In the genomic region with DNA sequence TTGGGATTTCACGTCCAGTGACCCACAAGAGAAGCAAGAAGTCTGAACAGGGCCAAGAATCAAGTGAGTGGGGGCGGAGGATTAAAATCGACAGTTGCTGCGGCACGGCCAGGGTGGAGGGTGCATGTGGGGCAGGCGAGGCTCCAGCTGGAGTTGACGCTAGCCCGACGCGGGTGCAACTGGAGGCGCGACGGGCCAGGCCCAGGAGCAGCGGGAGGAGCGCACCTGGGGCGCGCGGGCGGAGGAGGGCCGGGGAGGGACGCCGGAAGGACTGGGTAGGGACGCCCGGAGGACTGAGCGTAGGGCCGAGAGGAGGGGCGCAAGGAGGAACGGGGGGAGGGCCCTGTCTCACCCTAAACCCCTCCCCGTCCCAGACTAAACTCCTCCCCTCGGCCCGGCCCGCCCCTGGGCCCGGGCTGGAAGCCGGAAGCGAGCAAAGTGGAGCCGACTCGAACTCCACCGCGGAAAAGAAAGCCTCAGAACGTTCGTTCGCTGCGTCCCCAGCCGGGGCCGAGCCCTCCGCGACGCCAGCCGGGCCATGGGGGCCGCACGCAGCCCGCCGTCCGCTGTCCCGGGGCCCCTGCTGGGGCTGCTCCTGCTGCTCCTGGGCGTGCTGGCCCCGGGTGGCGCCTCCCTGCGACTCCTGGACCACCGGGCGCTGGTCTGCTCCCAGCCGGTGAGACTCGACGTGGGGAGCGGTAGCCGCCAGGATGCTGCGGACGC, we compare ENCODE assay signal across 8 cellular contexts. TPM values are rescaled to one million over a fixed set of nuclear protein-coding genes. Genes with fewer than 3 reads are reported as not detected.
DNase-seq lines count a peak whose midpoint lies in the region; ATAC-seq and TF ChIP-seq lines count a peak whose summit lies in the region.

TSS of gene IL17RA (plus strand) at position 447 of the 723 bp plus-strand sequence. CDS start at position 539, 92 bp downstream.

- H3K4me1 ChIP-seq in fibroblast of lung (ENCODE audit: control insufficient read depth, extremely low read depth, insufficient read depth, low read length): peaks cover 3% of the 10 kb centered on the region

- H3K4me2 ChIP-seq in fibroblast of lung (ENCODE audit: extremely low read depth, insufficient read depth, low read length): peak within 1 kb of the TSS; percentile 75

- H2AFZ ChIP-seq in fibroblast of lung (ENCODE audit: low read length): peak within 1 kb of the TSS; percentile 54

- no peaks in the 10 kb centered on the region for H3K9me3 Mint-ChIP-seq in activated T-helper 1 cell treated with anti-CD3 and anti-CD28 coated beads, Interleukin-12 subunit alpha, Interleukin-12 subunit beta, Interleukin-2, Interleukin-4 antibody, amounts not matched to agents 30 ng/mL and 10 ng/mL and 1 ng/mL, durations not matched to agents 14 hours and 24 hours and 36 hours
- H3K9me3 Mint-ChIP-seq in naive B cell: no peaks in the 10 kb centered on the region
- no peaks in the 10 kb centered on the region for H3K9me3 Mint-ChIP-seq in stimulated activated effector memory CD8-positive, alpha-beta T cell treated with anti-CD3 and anti-CD28 coated beads, Interleukin-12 subunit alpha, Interleukin-12 subunit beta, amount 100 ng/mL, for 72 hours

- no peaks in the 10 kb centered on the region for H3K36me3 ChIP-seq in fibroblast of lung (ENCODE audit: control insufficient read depth, insufficient read depth, low read length)

- no peaks in the 10 kb centered on the region for H4K20me1 ChIP-seq in fibroblast of lung (ENCODE audit: control insufficient read depth, extremely low read depth, insufficient read depth, low read length)

- peak within 1 kb of the TSS; percentile 67 for H3K27ac ChIP-seq in fibroblast of lung (ENCODE audit: insufficient read depth, low read length)

- peak within 1 kb of the TSS; percentile 73 for H3K4me3 ChIP-seq in Jurkat, Clone E6-1 (ENCODE audit: low read length)
- peak within 1 kb of the TSS; percentile 56 to 89 (median 68) for H3K4me3 ChIP-seq in fibroblast of lung (replicated peaks in 1 of 4; ENCODE audit: control extremely low read depth in 1 of 4, insufficient read depth in 1 of 4, low read depth in 3 of 4, low read length in 4 of 4)

- peaks cover 47% of the 10 kb centered on the region for H3K4me1 Mint-ChIP-seq in activated T-helper 1 cell treated with anti-CD3 and anti-CD28 coated beads, Interleukin-12 subunit alpha, Interleukin-12 subunit beta, Interleukin-2, Interleukin-4 antibody, amounts not matched to agents 30 ng/mL and 10 ng/mL and 1 ng/mL, durations not matched to agents 14 hours and 24 hours and 36 hours (ENCODE audit: low read depth)
- H3K4me1 Mint-ChIP-seq in naive B cell: peaks cover 35 to 38% (median 38%) of the 10 kb centered on the region in 3 donors
- H3K4me1 Mint-ChIP-seq in stimulated activated effector memory CD8-positive, alpha-beta T cell treated with anti-CD3 and anti-CD28 coated beads, Interleukin-12 subunit alpha, Interleukin-12 subunit beta, amount 100 ng/mL, for 72 hours: peaks cover 50% of the 10 kb centered on the region

- H3K9ac ChIP-seq in fibroblast of lung (ENCODE audit: insufficient read depth, low read length): peak within 1 kb of the TSS; percentile 79

- H3K36me3 Mint-ChIP-seq in activated T-helper 1 cell treated with anti-CD3 and anti-CD28 coated beads, Interleukin-12 subunit alpha, Interleukin-12 subunit beta, Interleukin-2, Interleukin-4 antibody, amounts not matched to agents 30 ng/mL and 10 ng/mL and 1 ng/mL, durations not matched to agents 14 hours and 24 hours and 36 hours (ENCODE audit: low read depth): peaks cover 11% of the 10 kb centered on the region
- no peaks in the 10 kb centered on the region for H3K36me3 Mint-ChIP-seq in naive B cell
- peaks cover 8% of the 10 kb centered on the region for H3K36me3 Mint-ChIP-seq in stimulated activated effector memory CD8-positive, alpha-beta T cell treated with anti-CD3 and anti-CD28 coated beads, Interleukin-12 subunit alpha, Interleukin-12 subunit beta, amount 100 ng/mL, for 72 hours

- no peaks in the 10 kb centered on the region for H3K9me3 ChIP-seq in fibroblast of lung (ENCODE audit: control insufficient read depth, insufficient read depth, low read depth, low read length)

- intact Hi-C loops in activated T-helper 1 cell treated with anti-CD3 and anti-CD28 coated beads, Interleukin-12 subunit alpha, Interleukin-12 subunit beta, Interleukin-2, Interleukin-4 antibody, amounts not matched to agents 30 ng/mL and 10 ng/mL and 1 ng/mL, durations not matched to agents 14 hours and 24 hours and 36 hours (cut with micrococcal nuclease): loop anchor here (1.0 to 5.0 kb wide), 7 partner anchors 9 to 688 kb away; partner anchors contain the start of genes ATP6V1E1, BID and HDHD5

- H3K27me3 ChIP-seq in fibroblast of lung (ENCODE audit: control insufficient read depth, insufficient read depth, low read length): no peaks in the 10 kb centered on the region

- H3K79me2 ChIP-seq in fibroblast of lung (ENCODE audit: control insufficient read depth, insufficient read depth, low read length): peaks cover 12% of the 10 kb centered on the region

- TF ChIP-seq CTCF in fibroblast of lung (conservative IDR thresholded peaks at IDR 0.05 in 1 of 2, IDR thresholded peaks at IDR 0.05 in 1 of 2; ENCODE audit: low read depth in 1 of 2, low read length in 2 of 2): no peak

- peak within 1 kb of the TSS; percentile 92 for H3K27ac Mint-ChIP-seq in activated T-helper 1 cell treated with anti-CD3 and anti-CD28 coated beads, Interleukin-12 subunit alpha, Interleukin-12 subunit beta, Interleukin-2, Interleukin-4 antibody, amounts not matched to agents 30 ng/mL and 10 ng/mL and 1 ng/mL, durations not matched to agents 14 hours and 24 hours and 36 hours
- peak within 1 kb of the TSS in 5 of 6 donors; percentile 74 to 92 (median 86) for H3K27ac Mint-ChIP-seq in naive B cell
- H3K27ac Mint-ChIP-seq in stimulated activated effector memory CD8-positive, alpha-beta T cell treated with anti-CD3 and anti-CD28 coated beads, Interleukin-12 subunit alpha, Interleukin-12 subunit beta, amount 100 ng/mL, for 72 hours: peak within 1 kb of the TSS; percentile 88

- H3K4me3 Mint-ChIP-seq in activated T-helper 1 cell treated with anti-CD3 and anti-CD28 coated beads, Interleukin-12 subunit alpha, Interleukin-12 subunit beta, Interleukin-2, Interleukin-4 antibody, amounts not matched to agents 30 ng/mL and 10 ng/mL and 1 ng/mL, durations not matched to agents 14 hours and 24 hours and 36 hours: peak within 1 kb of the TSS; percentile 93
- H3K4me3 Mint-ChIP-seq in naive B cell: peak within 1 kb of the TSS; percentile 76 to 96 (median 90)
- H3K4me3 Mint-ChIP-seq in stimulated activated effector memory CD8-positive, alpha-beta T cell treated with anti-CD3 and anti-CD28 coated beads, Interleukin-12 subunit alpha, Interleukin-12 subunit beta, amount 100 ng/mL, for 72 hours: peak within 1 kb of the TSS; percentile 79

- H3K27me3 Mint-ChIP-seq in activated T-helper 1 cell treated with anti-CD3 and anti-CD28 coated beads, Interleukin-12 subunit alpha, Interleukin-12 subunit beta, Interleukin-2, Interleukin-4 antibody, amounts not matched to agents 30 ng/mL and 10 ng/mL and 1 ng/mL, durations not matched to agents 14 hours and 24 hours and 36 hours (ENCODE audit: insufficient read depth): peaks cover under 1% of the 10 kb centered on the region
- no peaks in the 10 kb centered on the region for H3K27me3 Mint-ChIP-seq in naive B cell

- peak; percentile 86 for DNase-seq in DMS153 (lab: John Stamatoyannopoulos, UW)
- peak; percentile 91 for DNase-seq in Jurkat, Clone E6-1 (ENCODE audit: low read depth, low spot score)
- peak; percentile 94 for DNase-seq in activated T-helper 1 cell treated with anti-CD3 and anti-CD28 coated beads, Interleukin-12 subunit alpha, Interleukin-12 subunit beta, Interleukin-2, Interleukin-4 antibody, amounts not matched to agents 30 ng/mL and 10 ng/mL and 1 ng/mL, durations not matched to agents 14 hours and 24 hours and 36 hours (ENCODE audit: low spot score)
- DNase-seq in fibroblast of lung (ENCODE audit: low read depth in 2 of 2): peak; percentile 80 to 86
- DNase-seq in naive B cell: peak; percentile 95
- peak; percentile 87 to 97 for DNase-seq in stimulated activated effector memory CD8-positive, alpha-beta T cell treated with anti-CD3 and anti-CD28 coated beads, Interleukin-12 subunit alpha, Interleukin-12 subunit beta, amount 100 ng/mL, for 72 hours (ENCODE audit: low spot score in 2 of 2)

- ATAC-seq in GM21529 (IDR thresholded peaks at IDR 0.05; ENCODE audit: unreplicated experiment) (peak; percentile 91), naive B cell (ENCODE audit: low read depth in 2 of 2) (peak; percentile 93 to 94)
- peak; percentile 96 for ATAC-seq in stimulated activated effector memory CD8-positive, alpha-beta T cell treated with anti-CD3 and anti-CD28 coated beads, Interleukin-12 subunit alpha, Interleukin-12 subunit beta, amount 100 ng/mL, for 72 hours

RNA-seq across cellular contexts. Expression of gene IL17RA, which starts in this region (rescaled TPM):
- 8.4 TPM for polyA plus RNA-seq in Jurkat, Clone E6-1 (2012; ENCODE audit: insufficient read depth, insufficient read length)
- polyA plus RNA-seq in PFSK-1 (2012; ENCODE audit: insufficient read length, low read depth): 8.3 TPM
- 23.2 and 23.6 TPM in 2 replicates for total RNA-seq in activated T-helper 1 cell treated with anti-CD3 and anti-CD28 coated beads, Interleukin-12 subunit alpha, Interleukin-12 subunit beta, Interleukin-2, Interleukin-4 antibody, amounts not matched to agents 30 ng/mL and 10 ng/mL and 1 ng/mL, durations not matched to agents 14 hours and 24 hours and 36 hours
- total RNA-seq in fibroblast of lung: 5.3 and 5.9 TPM in 2 replicates
- polyA plus RNA-seq in fibroblast of lung (7.1 and 7.6 TPM in 2 replicates), naive B cell (ENCODE audit: low read depth in 6 of 6) (10 to 100 TPM in 2 of 6 donors, 1 to 10 TPM in 4; 6.4 to 14.7 (median 9.2) TPM)
- 7.1 and 8.3 TPM in 2 replicates for polyA plus RNA-seq in fibroblast of lung (2012)
- 23.7 and 24.7 TPM in 2 replicates for polyA minus RNA-seq in fibroblast of lung (ENCODE audit: low replicate concordance)

Comparison
In these comparisons a context has a peak if more than half of its experiments do, and no peak if none do; other contexts are left out.
1. Peak in every context shown above with its lines: DNase-seq, ATAC-seq, H3K4me3 ChIP-seq and H3K27ac ChIP-seq.